ENCODE assay signal across 8 cellular contexts in genomic region chr14:61280092-61280525, GRCh38.
DNase-seq lines count a peak whose midpoint lies in the region; ATAC-seq lines count a peak whose summit lies in the region.

No MANE protein-coding gene starts in this region.

- peak overlapping the region; percentile 47 for H3K9ac ChIP-seq in iPS-15b (ENCODE audit: low read depth, low read length)

- peak; percentile 50 to 79 for DNase-seq in NCI-H526 (lab: John Stamatoyannopoulos, UW)
- peak; percentile 58 for DNase-seq in activated naive CD4-positive, alpha-beta T cell treated with anti-CD3 and anti-CD28 coated beads, Interleukin-2, amount 10 ng/mL, durations not matched to agents 7 days and 5 days
- peak; percentile 41 for DNase-seq in stimulated activated CD4-positive, alpha-beta T cell treated with anti-CD3 and anti-CD28 coated beads, Interleukin-1b, Interleukin-23, amount 100 ng/mL, for 48 hours
- no peak for DNase-seq in amniotic stem cell (lab: John Stamatoyannopoulos, UW)
- DNase-seq in iPS-NIHi11 (ENCODE audit: low spot score), result no peak

- no peaks in the 10 kb centered on the region for H3K36me3 Mint-ChIP-seq in activated naive CD4-positive, alpha-beta T cell treated with anti-CD3 and anti-CD28 coated beads, Interleukin-2, amount 10 ng/mL, durations not matched to agents 7 days and 5 days

- peak overlapping the region; percentile 73 for H3K4me3 ChIP-seq in iPS-15b (ENCODE audit: low read depth, low read length)

- peaks cover 51% of the 10 kb centered on the region for H3K27me3 Mint-ChIP-seq in activated naive CD4-positive, alpha-beta T cell treated with anti-CD3 and anti-CD28 coated beads, Interleukin-2, amount 10 ng/mL, durations not matched to agents 7 days and 5 days

- peak overlapping the region; percentile 81 for H3K4me3 Mint-ChIP-seq in activated naive CD4-positive, alpha-beta T cell treated with anti-CD3 and anti-CD28 coated beads, Interleukin-2, amount 10 ng/mL, durations not matched to agents 7 days and 5 days

- no peaks in the 10 kb centered on the region for H3K36me3 ChIP-seq in iPS-15b (ENCODE audit: control insufficient read depth, insufficient read depth, low read length)

- CTCF ChIA-PET in activated naive CD4-positive, alpha-beta T cell treated with anti-CD3 and anti-CD28 coated beads, Interleukin-2, amount 10 ng/mL, durations not matched to agents 7 days and 5 days (lab: Charles Lee), result interaction anchor here (0.9 to 3.4 kb wide), 7 partner anchors 9 to 557 kb away, joined by 3 to 15 read pairs (median 11); no protein-coding TSS in a partner anchor

- ATAC-seq in GM19351 (IDR thresholded peaks at IDR 0.05; ENCODE audit: unreplicated experiment), result no peak
- no peak for ATAC-seq in GM19324 (IDR thresholded peaks at IDR 0.05; ENCODE audit: low FRiP score, unreplicated experiment)

- H3K27me3 ChIP-seq in iPS-15b (ENCODE audit: control insufficient read depth, insufficient read depth, low read length), result peaks cover 22% of the 10 kb centered on the region

- H3K27ac Mint-ChIP-seq in activated naive CD4-positive, alpha-beta T cell treated with anti-CD3 and anti-CD28 coated beads, Interleukin-2, amount 10 ng/mL, durations not matched to agents 7 days and 5 days, result peak overlapping the region; percentile 80

- peaks cover 3% of the 10 kb centered on the region for H3K4me1 ChIP-seq in iPS-15b (ENCODE audit: control insufficient read depth, insufficient read depth, low read length)

- H3K9me3 ChIP-seq in iPS-15b (ENCODE audit: control insufficient read depth, insufficient read depth, low read length), result no peaks in the 10 kb centered on the region

- H3K9me3 Mint-ChIP-seq in activated naive CD4-positive, alpha-beta T cell treated with anti-CD3 and anti-CD28 coated beads, Interleukin-2, amount 10 ng/mL, durations not matched to agents 7 days and 5 days, result no peaks in the 10 kb centered on the region

- peaks cover 32% of the 10 kb centered on the region for H3K4me1 Mint-ChIP-seq in activated naive CD4-positive, alpha-beta T cell treated with anti-CD3 and anti-CD28 coated beads, Interleukin-2, amount 10 ng/mL, durations not matched to agents 7 days and 5 days

Comparison
In these comparisons a context has a peak if more than half of its experiments do, and no peak if none do; other contexts are left out.
1. DNase-seq: peak in NCI-H526 (2 of 2), activated naive CD4-positive, alpha-beta T cell treated with anti-CD3 and anti-CD28 coated beads, Interleukin-2, amount 10 ng/mL, durations not matched to agents 7 days and 5 days (single experiment) and stimulated activated CD4-positive, alpha-beta T cell treated with anti-CD3 and anti-CD28 coated beads, Interleukin-1b, Interleukin-23, amount 100 ng/mL, for 48 hours (single experiment); none in amniotic stem cell (single experiment) and iPS-NIHi11 (single experiment).